ENCODE assay signal across 9 cellular contexts in genomic region chr15:80778964-80779657, GRCh38. TPM values are rescaled to one million over a fixed set of nuclear protein-coding genes. Genes with fewer than 3 reads are reported as not detected.
DNase-seq lines count a peak whose midpoint lies in the region; ATAC-seq and TF ChIP-seq lines count a peak whose summit lies in the region.
"Had no signal": no experiment of that assay in that cellular context is flagged by ENCODE, and none has a peak within 500 bp of the region (broad histone marks: within the 10 kb centered on the region; RNA-seq: fewer than 3 reads in every experiment).

Gene CEMIP (plus strand): TSS chr15:80779370. CDS start chr15:80873880, 94,510 bp downstream.

- intact Hi-C loops in natural killer cell (cut with micrococcal nuclease): loop anchor here (10.0 kb wide), 1 partner anchor 164 kb away; no protein-coding TSS in a partner anchor

- peaks cover 33% of the 10 kb centered on the region for H3K4me1 ChIP-seq in GM23248 (ENCODE audit: insufficient read depth)

- H3K4me3 Mint-ChIP-seq in natural killer cell: peak within 1 kb of the TSS; percentile 21

- peaks cover 22% of the 10 kb centered on the region; the same call in 1 of the 2 replicates for H3K79me2 ChIP-seq in GM23248 (ENCODE audit: insufficient read depth)

- H3K36me3 Mint-ChIP-seq in natural killer cell: no peaks in the 10 kb centered on the region

- H3K27me3 Mint-ChIP-seq in natural killer cell (ENCODE audit: low read depth in 2 of 2): peaks cover 42 to 43% of the 10 kb centered on the region in 2 donors

- no peaks in the 10 kb centered on the region for H3K27me3 ChIP-seq in GM23248 (replicated peaks; ENCODE audit: insufficient read depth)

- no peaks in the 10 kb centered on the region for H3K9me2 ChIP-seq in GM23248 (ENCODE audit: insufficient read depth)

- H3F3A ChIP-seq in GM23248 (ENCODE audit: insufficient read depth): peaks cover 65% of the 10 kb centered on the region

- H3K9me3 ChIP-seq in GM23248 (ENCODE audit: low read depth): no peaks in the 10 kb centered on the region

- peak within 1 kb of the TSS; percentile 54 for H2AFZ ChIP-seq in GM23248

- 1 to 3% methylated on average over 52 to 63 of the region's 75 CpGs for WGBS in GM23248 (ENCODE audit: low coverage in 1 of 2, low lambda C conversion rate in 2 of 2, missing lambda C conversion rate in 2 of 2), 2 experiments

- H3K9ac ChIP-seq in GM23248: peak within 1 kb of the TSS; percentile 53

- H3K27ac Mint-ChIP-seq in natural killer cell: no peak within 1 kb of the TSS

- ATAC-seq in natural killer cell (peak in 2 of 3 donors; percentile 44 to 77), GM19035 (IDR thresholded peaks at IDR 0.05; ENCODE audit: unreplicated experiment) (no peak)

- H3K4me3 ChIP-seq in GM23248: peak within 1 kb of the TSS; percentile 76

- no peak within 1 kb of the TSS for H3K27ac ChIP-seq in GM23248
- H3K27ac ChIP-seq: HL-60 had no signal

- DNase-seq in Ammon's horn (ENCODE audit: low spot score) (peak; percentile 66), GM23248 (peak; percentile 92), NCI-H524 treated with DMSO at 0.1 percent for 48 hours (lab: John Stamatoyannopoulos, UW) (peak; percentile 38), fibroblast of the conjunctiva (ENCODE audit: low read depth) (peak; percentile 41), natural killer cell (peak; percentile 22), superior temporal gyrus (ENCODE audit: extremely low spot score) (peak; percentile 53)
- DNase-seq in activated T-cell treated with anti-CD3 and anti-CD28 coated beads, Interleukin-2, amount 50 U/mL, for 48 hours: peak; percentile 82 to 87

- H3K4me1 Mint-ChIP-seq in natural killer cell: peaks cover 0 to 9% of the 10 kb centered on the region in 2 donors

- H3K9me3 Mint-ChIP-seq in natural killer cell: no peaks in the 10 kb centered on the region

- in situ Hi-C loops in GM23248 (cut with MboI): loop anchor here (10.0 kb wide), 1 partner anchor 214 kb away; no protein-coding TSS in a partner anchor

- no peak for TF ChIP-seq CTCF in natural killer cell (IDR thresholded peaks at IDR 0.05)

- H4K20me1 ChIP-seq in GM23248 (ENCODE audit: insufficient read depth): 0 out of 2 replicates have a peak, but pooled peaks cover 15% of the 10 kb centered on the region

- H3K36me3 ChIP-seq in GM23248 (ENCODE audit: low read depth): peaks cover 17% of the 10 kb centered on the region

- peak within 1 kb of the TSS; percentile 87 for H3K4me2 ChIP-seq in GM23248 (ENCODE audit: unreplicated experiment)

RNA-seq across cellular contexts. Expression of gene CEMIP, which starts in this region (rescaled TPM):
- 213 and 232 TPM in 2 replicates for total RNA-seq in GM23248 (2014; rRNA removed; shearing (Covaris generic))
- polyA plus RNA-seq in GM23248 (2016; fragmentation: Nextera tagmentation; extraction: Ambion mirVana): 134 and 137 TPM in 2 replicates
- total RNA-seq in natural killer cell: under 1 TPM in 2 of 3 donors, not detected in 1; 0.07 to 0.82 TPM

Comparison
In these comparisons a context has a peak if more than half of its experiments do, and no peak if none do; other contexts are left out.
1. RNA of gene CEMIP (total RNA-seq): 213 to 232 TPM in GM23248; 0.07 to 0.82 TPM in natural killer cell; every median in the first group is over 100 times any median in the second.
2. Peak in DNase-seq and ATAC-seq in natural killer cell; RNA of the gene not detected or under 1 TPM.
3. DNase-seq: peak in every context shown above with its lines; median percentile 92 in GM23248; 84 in activated T-cell treated with anti-CD3 and anti-CD28 coated beads, Interleukin-2, amount 50 U/mL, for 48 hours; 66 in Ammon's horn; 53 in superior temporal gyrus; 41 in fibroblast of the conjunctiva; 38 in NCI-H524 treated with DMSO at 0.1 percent for 48 hours; 22 in natural killer cell.